Comparison of ENCODE assay signal across 19 cellular contexts in genomic region chr2:72028996-72029395, GRCh38.
DNase-seq lines count a peak whose midpoint lies in the region; ATAC-seq and FAIRE-seq lines count a peak whose summit lies in the region.
"Had no signal": no experiment of that assay in that cellular context is flagged by ENCODE, and none has a peak within 500 bp of the region (broad histone marks: within the 10 kb centered on the region; RNA-seq: fewer than 3 reads in every experiment).

No MANE protein-coding gene starts in this region.

- no peak for FAIRE-seq in GM19239 (lab: Jason Lieb, UNC)
- FAIRE-seq: D721Med, G401.6, GM12891 had no signal

- peak; percentile 35 for DNase-seq in activated CD4-positive, alpha-beta T cell treated with anti-CD3 and anti-CD28 coated beads, Interleukin-2, amount 10 ng/mL, durations not matched to agents 24 days and 14 days
- no peak for DNase-seq in activated CD4-positive, alpha-beta T cell treated with anti-CD3 and anti-CD28 coated beads for 4 hours
- peak; percentile 16 for DNase-seq in H7
- DNase-seq in left lobe of liver (ENCODE audit: low spot score) = peak; percentile 27
- DNase-seq in sciatic nerve (ENCODE audit: low spot score) = peak; percentile 33
- DNase-seq in NCI-H1694 treated with DMSO at 0.1 percent for 48 hours (lab: John Stamatoyannopoulos, UW) = no peak
- no peak for DNase-seq in GM19239 (ENCODE audit: insufficient read length, low spot score)
- DNase-seq in T-helper 9 cell = no peak
- DNase-seq: DMS79 treated with DMSO at 0.1 percent for 48 hours, MG63, NCI-H1105, NCI-H187, NCI-H446, NCI-H774, PC-9 had no signal

- H3K9me3 Mint-ChIP-seq in activated CD4-positive, alpha-beta T cell treated with anti-CD3 and anti-CD28 coated beads, Interleukin-2, amount 10 ng/mL, durations not matched to agents 24 days and 14 days = no peaks in the 10 kb centered on the region
- H3K9me3 Mint-ChIP-seq: CD8-positive, alpha-beta T cell had no signal

- H3K36me3 Mint-ChIP-seq in activated CD4-positive, alpha-beta T cell treated with anti-CD3 and anti-CD28 coated beads, Interleukin-2, amount 10 ng/mL, durations not matched to agents 24 days and 14 days (ENCODE audit: low read depth) = no peaks in the 10 kb centered on the region
- H3K36me3 Mint-ChIP-seq: CD8-positive, alpha-beta T cell had no signal

- no peaks in the 10 kb centered on the region for H3K27me3 ChIP-seq in H7 (ENCODE audit: control insufficient read depth, insufficient read depth, low read length)
- H3K27me3 ChIP-seq: MG63 had no signal

- H3K27me3 Mint-ChIP-seq in activated CD4-positive, alpha-beta T cell treated with anti-CD3 and anti-CD28 coated beads, Interleukin-2, amount 10 ng/mL, durations not matched to agents 24 days and 14 days = no peaks in the 10 kb centered on the region

- H3K27ac Mint-ChIP-seq in activated CD4-positive, alpha-beta T cell treated with anti-CD3 and anti-CD28 coated beads, Interleukin-2, amount 10 ng/mL, durations not matched to agents 24 days and 14 days = no peak overlapping the region
- H3K27ac Mint-ChIP-seq: CD8-positive, alpha-beta T cell had no signal

- ATAC-seq in left lobe of liver (no peak), sciatic nerve (no peak)
- ATAC-seq: CD8-positive, alpha-beta T cell had no signal

- intact Hi-C loops in activated CD4-positive, alpha-beta T cell treated with anti-CD3 and anti-CD28 coated beads, Interleukin-2, amount 10 ng/mL, durations not matched to agents 24 days and 14 days (cut with micrococcal nuclease) = no loop called here
- intact Hi-C loops in sciatic nerve (cut with DNase I) = no loop called here

- no peaks in the 10 kb centered on the region for H3K4me1 Mint-ChIP-seq in activated CD4-positive, alpha-beta T cell treated with anti-CD3 and anti-CD28 coated beads, Interleukin-2, amount 10 ng/mL, durations not matched to agents 24 days and 14 days

- H3K4me3 Mint-ChIP-seq in activated CD4-positive, alpha-beta T cell treated with anti-CD3 and anti-CD28 coated beads, Interleukin-2, amount 10 ng/mL, durations not matched to agents 24 days and 14 days = no peak overlapping the region
- H3K4me3 Mint-ChIP-seq: CD8-positive, alpha-beta T cell had no signal

- H3K4me3 ChIP-seq in H7 (ENCODE audit: insufficient read depth, low read depth, low read length) = no peak overlapping the region
- H3K4me3 ChIP-seq: MG63, PC-9 had no signal

- no peaks in the 10 kb centered on the region for H3K36me3 ChIP-seq in H7 (replicated peaks; ENCODE audit: control insufficient read depth, insufficient read depth, low read length)
- H3K36me3 ChIP-seq: MG63 had no signal

Comparison
In these comparisons a context has a peak if more than half of its experiments do, and no peak if none do; other contexts are left out.
1. DNase-seq: peak in activated CD4-positive, alpha-beta T cell treated with anti-CD3 and anti-CD28 coated beads, Interleukin-2, amount 10 ng/mL, durations not matched to agents 24 days and 14 days (single experiment), H7 (single experiment), left lobe of liver (single experiment) and sciatic nerve (single experiment); none in activated CD4-positive, alpha-beta T cell treated with anti-CD3 and anti-CD28 coated beads for 4 hours (0 of 2), NCI-H1694 treated with DMSO at 0.1 percent for 48 hours (single experiment), GM19239 (single experiment) and T-helper 9 cell (single experiment).